ENCODE assay signal across 1 cellular context in the genomic region with DNA sequence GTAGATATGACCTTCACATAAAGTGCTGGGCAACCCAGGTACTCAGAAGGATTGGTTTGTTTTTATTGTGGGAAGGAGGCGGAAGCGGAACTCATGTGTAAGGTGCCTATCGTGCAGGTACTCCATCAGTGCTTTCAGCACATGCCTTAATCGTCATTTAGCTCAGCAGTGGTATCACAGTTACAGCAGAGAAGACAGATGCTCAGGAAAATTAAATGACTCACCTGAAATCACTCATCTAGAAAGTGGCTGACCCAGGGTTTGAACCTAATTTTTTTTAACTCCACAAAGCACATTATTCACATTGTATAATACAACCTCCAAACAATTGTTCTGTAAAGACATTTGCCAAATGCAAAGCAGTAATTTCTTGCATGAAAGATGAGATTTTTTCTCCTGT.
TF ChIP-seq lines count a peak whose summit lies in the region.

No MANE protein-coding gene starts in this region.

TF ChIP-seq in H1, 55 proteins besides CTCF, POLR2A, EP300 and RAD21:
- TF ChIP-seq POU5F1 (IDR thresholded peaks at IDR 0.05; ENCODE audit: low read depth, low read length), result no peak
- TF ChIP-seq, protein P1, sequence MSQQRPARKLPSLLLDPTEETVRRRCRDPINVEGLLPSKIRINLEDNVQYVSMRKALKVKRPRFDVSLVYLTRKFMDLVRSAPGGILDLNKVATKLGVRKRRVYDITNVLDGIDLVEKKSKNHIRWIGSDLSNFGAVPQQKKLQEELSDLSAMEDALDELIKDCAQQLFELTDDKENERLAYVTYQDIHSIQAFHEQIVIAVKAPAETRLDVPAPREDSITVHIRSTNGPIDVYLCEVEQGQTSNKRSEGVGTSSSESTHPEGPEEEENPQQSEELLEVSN (IDR thresholded peaks at IDR 0.05), result no peak
- no peak for TF ChIP-seq TAF1 (IDR thresholded peaks at IDR 0.05; ENCODE audit: low read depth, low read length)
- TF ChIP-seq CHD2 (IDR thresholded peaks at IDR 0.05; ENCODE audit: low read length), result no peak
- TF ChIP-seq NRF1 (IDR thresholded peaks at IDR 0.05; ENCODE audit: low read depth, low read length), result no peak
- TF ChIP-seq CBX5 (IDR thresholded peaks at IDR 0.05; ENCODE audit: low read depth, low read length), result no peak
